ENCODE assay signal across 18 cellular contexts in genomic region chr20:44081888-44082287, GRCh38.
A peak's percentile ranks its signal among the peaks of the same experiment; 100 is the strongest.
DNase-seq lines count a peak whose midpoint lies in the region; ATAC-seq and TF ChIP-seq lines count a peak whose summit lies in the region.
"Had no signal": no experiment of that assay in that cellular context is flagged by ENCODE, and none has a peak within 500 bp of the region (broad histone marks: within the 10 kb centered on the region; RNA-seq: fewer than 3 reads in every experiment).

No MANE protein-coding gene starts in this region.

- no peaks in the 10 kb centered on the region for H3K36me3 ChIP-seq in right atrium auricular region
- H3K36me3 ChIP-seq: BE2C had no signal

- H3K4me1 ChIP-seq in right atrium auricular region (peaks cover 0 to 16% of the 10 kb centered on the region in 2 donors), right cardiac atrium (ENCODE audit: control insufficient read depth, insufficient read depth, low read length) (no peaks in the 10 kb centered on the region)

- TF ChIP-seq CTCF in right atrium auricular region (IDR thresholded peaks at IDR 0.05) (no peak), VCaP (conservative IDR thresholded peaks at IDR 0.05) (no peak)

- no peak for ATAC-seq in right cardiac atrium
- ATAC-seq in sciatic nerve, result no peak
- ATAC-seq: GM23338 had no signal

- H3K9me3 ChIP-seq in right atrium auricular region (no peaks in the 10 kb centered on the region), right cardiac atrium (ENCODE audit: control insufficient read depth, low read length) (no peaks in the 10 kb centered on the region)
- H3K9me3 ChIP-seq: BE2C had no signal

- DNase-seq in right atrium auricular region (ENCODE audit: low spot score), result peak; percentile 42
- no peak for DNase-seq in right cardiac atrium
- DNase-seq in sciatic nerve (ENCODE audit: low spot score), result peak; percentile 17
- DNase-seq in inferior parietal cortex (ENCODE audit: extremely low spot score), result no peak
- DNase-seq in kidney glomerular epithelial cell (lab: John Stamatoyannopoulos, UW), result no peak
- DNase-seq: ACHN; BE2C; C1 segment of cervical spinal cord; CD4-positive, CD25-positive, alpha-beta regulatory T cell; CD8-positive, alpha-beta memory T cell; COR-L47; DMS153; DMS79; GDM1; HCEC 1CT had no signal

- WGBS in right cardiac atrium, result 78% methylated on average over 5 of the region's 5 CpGs

- no peak overlapping the region for H3K4me3 ChIP-seq in right atrium auricular region
- H3K4me3 ChIP-seq in right cardiac atrium (ENCODE audit: low read length), result no peak overlapping the region
- H3K4me3 ChIP-seq: GM23338 had no signal

- intact Hi-C loops in right cardiac atrium (cut with DNase I) (loop anchor here (2.0 to 10.0 kb wide), 6 partner anchors 235 to 547 kb away; no protein-coding TSS in a partner anchor), sciatic nerve (cut with DNase I) (no loop called here)

- no peak overlapping the region for H3K27ac ChIP-seq in right atrium auricular region
- no peak overlapping the region for H3K27ac ChIP-seq in right cardiac atrium (ENCODE audit: low read length)
- H3K27ac ChIP-seq in VCaP, result peak overlapping the region; percentile 63
- H3K27ac ChIP-seq: HL-60 had no signal

- no peaks in the 10 kb centered on the region for H3K27me3 ChIP-seq in right atrium auricular region
- no peaks in the 10 kb centered on the region for H3K27me3 ChIP-seq in right cardiac atrium (ENCODE audit: control insufficient read depth, insufficient read depth)
- H3K27me3 ChIP-seq: BE2C had no signal

Comparison
In these comparisons a context has a peak if more than half of its experiments do, and no peak if none do; other contexts are left out.
1. DNase-seq: peak in right atrium auricular region (single experiment) and sciatic nerve (single experiment); none in right cardiac atrium (0 of 3), inferior parietal cortex (single experiment) and kidney glomerular epithelial cell (single experiment).